In the genomic region with DNA sequence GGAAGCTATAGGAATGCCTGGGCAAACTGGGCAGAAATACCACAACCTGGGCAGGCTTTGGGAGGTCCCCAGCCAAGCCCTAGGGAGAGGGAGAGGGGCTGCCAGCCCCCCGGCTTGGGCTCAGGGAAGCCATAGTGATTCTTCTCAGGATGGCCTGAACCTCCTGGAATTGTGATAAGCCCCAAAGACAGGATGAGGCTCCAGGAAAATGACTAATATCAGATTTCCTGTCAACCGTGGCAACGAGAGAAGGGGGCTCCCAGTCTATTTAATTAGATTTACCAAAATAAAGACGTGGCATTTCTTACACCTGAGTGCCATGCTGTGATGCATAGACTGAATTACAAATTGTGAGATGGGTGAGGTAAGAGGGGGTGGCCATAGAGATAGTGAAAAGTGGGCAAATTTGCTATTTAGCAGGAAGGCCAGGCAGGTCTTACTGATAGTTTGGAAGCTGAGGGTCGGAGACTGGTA, we compare ENCODE assay signal across 8 cellular contexts. TPM values are rescaled to one million over a fixed set of nuclear protein-coding genes. Genes with fewer than 3 reads are reported as not detected.
DNase-seq lines count a peak whose midpoint lies in the region; ATAC-seq and TF ChIP-seq lines count a peak whose summit lies in the region.

No MANE protein-coding gene starts in this region.

- H3K4me1 Mint-ChIP-seq in HFFc6 (ENCODE audit: low read depth), result peaks cover 38% of the 10 kb centered on the region
- peaks cover 19% of the 10 kb centered on the region for H3K4me1 Mint-ChIP-seq in activated naive CD8-positive, alpha-beta T cell treated with anti-CD3 and anti-CD28 coated beads, Interleukin-2, amount 50 U/mL, for 24 hours
- H3K4me1 Mint-ChIP-seq in stimulated activated memory B cell treated with anti-CD40 and anti-IgM and Interleukin-4, amounts not matched to agents 10 μg/mL and 1 μg/mL and 100 μg/mL, for 72 hours, result peaks cover 16% of the 10 kb centered on the region

- H3K36me3 Mint-ChIP-seq in HFFc6 (ENCODE audit: low read depth), result no peaks in the 10 kb centered on the region
- no peaks in the 10 kb centered on the region for H3K36me3 Mint-ChIP-seq in activated naive CD8-positive, alpha-beta T cell treated with anti-CD3 and anti-CD28 coated beads, Interleukin-2, amount 50 U/mL, for 24 hours (ENCODE audit: low read depth)
- H3K36me3 Mint-ChIP-seq in stimulated activated memory B cell treated with anti-CD40 and anti-IgM and Interleukin-4, amounts not matched to agents 10 μg/mL and 1 μg/mL and 100 μg/mL, for 72 hours, result no peaks in the 10 kb centered on the region

- no peak overlapping the region for H3K27ac ChIP-seq in iPS-18a (ENCODE audit: low read length)

- TF ChIP-seq CTCF in HFFc6 (IDR thresholded peaks at IDR 0.05), result no peak

- DNase-seq in HFFc6 (no peak), AG08395 (ENCODE audit: low spot score) (no peak), NCI-H2196 treated with DMSO at 0.1 percent for 48 hours (lab: John Stamatoyannopoulos, UW; ENCODE audit: unreplicated experiment) (no peak), cerebellum (ENCODE audit: low spot score) (no peak)
- no peak for DNase-seq in activated naive CD8-positive, alpha-beta T cell treated with anti-CD3 and anti-CD28 coated beads, Interleukin-2, amount 50 U/mL, for 24 hours
- no peak for DNase-seq in stimulated activated naive CD4-positive, alpha-beta T cell treated with Interleukin-2 at 50 U/mL for 16 hours (lab: John Stamatoyannopoulos, UW)

- peak overlapping the region; percentile 84 for H3K9ac ChIP-seq in iPS-18a (ENCODE audit: low read length)

- H3K27me3 Mint-ChIP-seq in HFFc6 (ENCODE audit: insufficient read depth), result peaks cover 12% of the 10 kb centered on the region
- H3K27me3 Mint-ChIP-seq in activated naive CD8-positive, alpha-beta T cell treated with anti-CD3 and anti-CD28 coated beads, Interleukin-2, amount 50 U/mL, for 24 hours, result no peaks in the 10 kb centered on the region
- peaks cover 15% of the 10 kb centered on the region for H3K27me3 Mint-ChIP-seq in stimulated activated memory B cell treated with anti-CD40 and anti-IgM and Interleukin-4, amounts not matched to agents 10 μg/mL and 1 μg/mL and 100 μg/mL, for 72 hours

- H3K4me3 ChIP-seq in iPS-18a (ENCODE audit: low read length), result peak overlapping the region; percentile 64

- H3K36me3 ChIP-seq in iPS-18a (ENCODE audit: control insufficient read depth, low read depth, low read length), result no peaks in the 10 kb centered on the region

- H3K4me3 Mint-ChIP-seq in HFFc6, result peak overlapping the region; percentile 91
- H3K4me3 Mint-ChIP-seq in activated naive CD8-positive, alpha-beta T cell treated with anti-CD3 and anti-CD28 coated beads, Interleukin-2, amount 50 U/mL, for 24 hours, result peak overlapping the region; percentile 76
- H3K4me3 Mint-ChIP-seq in stimulated activated memory B cell treated with anti-CD40 and anti-IgM and Interleukin-4, amounts not matched to agents 10 μg/mL and 1 μg/mL and 100 μg/mL, for 72 hours, result peak overlapping the region; percentile 80

- H3K4me1 ChIP-seq in iPS-18a (ENCODE audit: control insufficient read depth, low read depth, low read length), result peaks cover 14% of the 10 kb centered on the region

- no peaks in the 10 kb centered on the region for H3K9me3 Mint-ChIP-seq in HFFc6
- no peaks in the 10 kb centered on the region for H3K9me3 Mint-ChIP-seq in activated naive CD8-positive, alpha-beta T cell treated with anti-CD3 and anti-CD28 coated beads, Interleukin-2, amount 50 U/mL, for 24 hours
- no peaks in the 10 kb centered on the region for H3K9me3 Mint-ChIP-seq in stimulated activated memory B cell treated with anti-CD40 and anti-IgM and Interleukin-4, amounts not matched to agents 10 μg/mL and 1 μg/mL and 100 μg/mL, for 72 hours

- ATAC-seq in activated naive CD8-positive, alpha-beta T cell treated with anti-CD3 and anti-CD28 coated beads, Interleukin-2, amount 50 U/mL, for 24 hours, result peak; percentile 6
- ATAC-seq in stimulated activated memory B cell treated with anti-CD40 and anti-IgM and Interleukin-4, amounts not matched to agents 10 μg/mL and 1 μg/mL and 100 μg/mL, for 72 hours, result no peak

- H3K27ac Mint-ChIP-seq in HFFc6, result peak overlapping the region; percentile 93
- peak overlapping the region; percentile 79 for H3K27ac Mint-ChIP-seq in activated naive CD8-positive, alpha-beta T cell treated with anti-CD3 and anti-CD28 coated beads, Interleukin-2, amount 50 U/mL, for 24 hours
- peak overlapping the region; percentile 84 for H3K27ac Mint-ChIP-seq in stimulated activated memory B cell treated with anti-CD40 and anti-IgM and Interleukin-4, amounts not matched to agents 10 μg/mL and 1 μg/mL and 100 μg/mL, for 72 hours

- H3K27me3 ChIP-seq in iPS-18a (ENCODE audit: control insufficient read depth, insufficient read depth, low read length), result no peaks in the 10 kb centered on the region

- no peaks in the 10 kb centered on the region for H3K9me3 ChIP-seq in iPS-18a (ENCODE audit: control insufficient read depth, low read depth, low read length)

RNA-seq across cellular contexts. Expression of gene SERPINH1, which starts 20.4 kb away (rescaled TPM):
- 100 to 1,000 TPM; 527 to 680 (median 557) TPM for total RNA-seq in HFFc6 (2021; fragmentation: NEBNext Ultra II Directional; extraction: Animal tissue kit (Norgen Biotek cat#: 25700))
- 57.0 TPM for total RNA-seq in cerebellum

RNA-seq across cellular contexts. Expression of gene GDPD5, which starts 56.8 kb away (rescaled TPM):
- total RNA-seq in HFFc6 (2021; fragmentation: NEBNext Ultra II Directional; extraction: Animal tissue kit (Norgen Biotek cat#: 25700)), result 1 to 10 TPM; 2.5 to 5.7 (median 4.2) TPM
- total RNA-seq in cerebellum, result 30.2 TPM
